ENCODE assay signal across 1 cellular context in genomic region chr17:1120596-1121441, GRCh38.
TF ChIP-seq lines count a peak whose summit lies in the region.

No MANE protein-coding gene starts in this region.

TF ChIP-seq in HepG2, 621 proteins besides CTCF, POLR2A, EP300 and RAD21:
- TF ChIP-seq ZNF687 (CRISPR knock-in tag; IDR thresholded peaks at IDR 0.05) (0 out of 2 replicates have a peak, but pooled peaks have one; percentile 16), RBAK (CRISPR knock-in tag; IDR thresholded peaks at IDR 0.05) (peak; percentile 70), CHCHD3 (CRISPR knock-in tag; IDR thresholded peaks at IDR 0.05) (no peak), FOXA1 (IDR thresholded peaks at IDR 0.05) (no peak), FOXA1 (CRISPR knock-in tag; IDR thresholded peaks at IDR 0.05) (no peak), ZNF256 (CRISPR knock-in tag; conservative IDR thresholded peaks at IDR 0.05) (no peak)
- TF ChIP-seq, protein P1, sequence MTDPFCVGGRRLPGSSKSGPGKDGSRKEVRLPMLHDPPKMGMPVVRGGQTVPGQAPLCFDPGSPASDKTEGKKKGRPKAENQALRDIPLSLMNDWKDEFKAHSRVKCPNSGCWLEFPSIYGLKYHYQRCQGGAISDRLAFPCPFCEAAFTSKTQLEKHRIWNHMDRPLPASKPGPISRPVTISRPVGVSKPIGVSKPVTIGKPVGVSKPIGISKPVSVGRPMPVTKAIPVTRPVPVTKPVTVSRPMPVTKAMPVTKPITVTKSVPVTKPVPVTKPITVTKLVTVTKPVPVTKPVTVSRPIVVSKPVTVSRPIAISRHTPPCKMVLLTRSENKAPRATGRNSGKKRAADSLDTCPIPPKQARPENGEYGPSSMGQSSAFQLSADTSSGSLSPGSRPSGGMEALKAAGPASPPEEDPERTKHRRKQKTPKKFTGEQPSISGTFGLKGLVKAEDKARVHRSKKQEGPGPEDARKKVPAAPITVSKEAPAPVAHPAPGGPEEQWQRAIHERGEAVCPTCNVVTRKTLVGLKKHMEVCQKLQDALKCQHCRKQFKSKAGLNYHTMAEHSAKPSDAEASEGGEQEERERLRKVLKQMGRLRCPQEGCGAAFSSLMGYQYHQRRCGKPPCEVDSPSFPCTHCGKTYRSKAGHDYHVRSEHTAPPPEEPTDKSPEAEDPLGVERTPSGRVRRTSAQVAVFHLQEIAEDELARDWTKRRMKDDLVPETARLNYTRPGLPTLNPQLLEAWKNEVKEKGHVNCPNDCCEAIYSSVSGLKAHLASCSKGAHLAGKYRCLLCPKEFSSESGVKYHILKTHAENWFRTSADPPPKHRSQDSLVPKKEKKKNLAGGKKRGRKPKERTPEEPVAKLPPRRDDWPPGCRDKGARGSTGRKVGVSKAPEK (CRISPR knock-in tag; IDR thresholded peaks at IDR 0.05; ENCODE audit: borderline replicate concordance), result no peak
TF ChIP-seq in HepG2: peak in this region for 2.
